8 cellular contexts compared by ENCODE assay signal in the genomic region with DNA sequence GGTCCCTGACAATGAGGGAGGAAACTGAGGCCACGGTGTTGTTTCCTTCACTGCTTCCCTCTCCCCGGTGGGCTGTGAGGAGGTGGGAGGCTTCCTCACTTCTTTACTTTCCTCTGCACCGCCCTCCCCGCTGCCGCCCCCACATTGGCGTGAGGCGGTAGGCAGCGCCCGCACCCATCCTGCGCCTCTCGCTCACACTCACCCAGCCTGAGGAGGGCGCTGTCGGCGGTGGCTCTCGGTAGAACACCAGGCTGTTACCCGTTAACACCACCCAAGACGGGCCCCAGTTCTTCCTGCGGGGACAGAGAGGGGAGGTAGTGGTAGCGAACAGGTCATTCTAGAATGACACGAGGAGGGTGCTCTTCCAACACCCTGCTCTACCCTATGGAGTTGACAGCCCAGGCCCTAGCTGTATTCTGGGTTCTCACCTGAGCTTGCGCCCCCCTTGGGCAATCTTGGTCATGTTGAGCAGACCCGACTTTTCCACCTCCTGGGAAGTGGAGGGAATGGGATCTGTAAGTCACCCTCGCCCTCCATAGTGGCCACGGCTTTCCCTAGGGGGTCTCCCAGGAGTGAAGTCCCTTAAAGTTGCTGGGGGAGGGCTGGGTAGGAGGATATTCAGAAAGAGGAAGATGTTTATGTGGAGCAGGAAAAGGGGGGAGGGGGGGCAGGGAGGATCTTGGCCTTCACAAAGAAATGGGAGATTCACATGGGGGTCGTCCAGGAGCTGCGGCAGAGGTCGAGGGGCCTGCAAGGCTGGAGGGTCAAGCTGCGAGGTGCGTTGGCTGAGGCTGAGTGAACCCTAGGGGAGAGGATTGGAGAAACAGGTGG. TPM values are rescaled to one million over a fixed set of nuclear protein-coding genes. Genes with fewer than 3 reads are reported as not detected.
DNase-seq lines count a peak whose midpoint lies in the region; ATAC-seq and TF ChIP-seq lines count a peak whose summit lies in the region.

No MANE protein-coding gene starts in this region.

- no peak overlapping the region for H3K4me3 Mint-ChIP-seq in glutamatergic neuron (ENCODE audit: unreplicated experiment)

- H3K36me3 Mint-ChIP-seq in glutamatergic neuron (ENCODE audit: unreplicated experiment), result peaks cover 31% of the 10 kb centered on the region

- peaks cover 3% of the 10 kb centered on the region for H3K4me1 Mint-ChIP-seq in glutamatergic neuron (ENCODE audit: low read depth, unreplicated experiment)

- peak; percentile 66 for TF ChIP-seq CTCF in GM12865 (IDR thresholded peaks at IDR 0.05; ENCODE audit: insufficient read depth, low read depth, low read length, missing control alignments)
- peak; percentile 13 for TF ChIP-seq CTCF in glutamatergic neuron (IDR thresholded peaks at IDR 0.05; ENCODE audit: partially characterized antibody, unreplicated experiment)

- DNase-seq in GM12865 (ENCODE audit: low read depth) (peak; percentile 78), glutamatergic neuron (no peak), skeletal muscle cell (ENCODE audit: low read depth) (no peak)
- DNase-seq in activated CD8-positive, alpha-beta memory T cell treated with anti-CD3 and anti-CD28 coated beads, Interleukin-2, amount 50 U/mL, for 4 hours, result peak; percentile 76

- peaks cover 5% of the 10 kb centered on the region for H3K9me3 Mint-ChIP-seq in glutamatergic neuron (ENCODE audit: unreplicated experiment)

- peak; percentile 38 for ATAC-seq in HG03378 (IDR thresholded peaks at IDR 0.05; ENCODE audit: unreplicated experiment)
- no peak for ATAC-seq in HG02840 (IDR thresholded peaks at IDR 0.05; ENCODE audit: low FRiP score, unreplicated experiment)
- no peak for ATAC-seq in GM19023 (IDR thresholded peaks at IDR 0.05; ENCODE audit: unreplicated experiment)
- no peak for ATAC-seq in GM21515 (IDR thresholded peaks at IDR 0.05; ENCODE audit: unreplicated experiment)

- no peak overlapping the region for H3K27ac Mint-ChIP-seq in glutamatergic neuron (ENCODE audit: unreplicated experiment)

- H3K4me3 ChIP-seq in GM12865 (ENCODE audit: low read depth, low read length) (peak overlapping the region; percentile 69), skeletal muscle cell (ENCODE audit: low read depth, low read length) (peak overlapping the region; percentile 28)

- H3K27me3 Mint-ChIP-seq in glutamatergic neuron (ENCODE audit: unreplicated experiment), result peaks cover 13% of the 10 kb centered on the region

RNA-seq across cellular contexts. Expression of a gene that starts 3.3 kb away (rescaled TPM):
- total RNA-seq in glutamatergic neuron (ENCODE audit: unreplicated experiment), result 52.0 TPM

RNA-seq across cellular contexts. Expression of a gene that starts 11.5 kb away (rescaled TPM):
- total RNA-seq in glutamatergic neuron (ENCODE audit: unreplicated experiment), result 870 TPM

RNA-seq across cellular contexts. Expression of a gene that starts 16.8 kb away (rescaled TPM):
- 2.3 TPM for total RNA-seq in glutamatergic neuron (ENCODE audit: unreplicated experiment)

RNA-seq across cellular contexts. Expression of a gene that starts 21.3 kb away (rescaled TPM):
- 18.0 TPM for total RNA-seq in glutamatergic neuron (ENCODE audit: unreplicated experiment)

RNA-seq across cellular contexts. Expression of a gene that starts 41.8 kb away (rescaled TPM):
- total RNA-seq in glutamatergic neuron (ENCODE audit: unreplicated experiment), result not detected

Comparison
In these comparisons a context has a peak if more than half of its experiments do, and no peak if none do; other contexts are left out.
1. DNase-seq: peak in GM12865 (single experiment) and activated CD8-positive, alpha-beta memory T cell treated with anti-CD3 and anti-CD28 coated beads, Interleukin-2, amount 50 U/mL, for 4 hours (single experiment); none in glutamatergic neuron (single experiment) and skeletal muscle cell (single experiment).